ENCODE assay signal across 8 cellular contexts in the genomic region with DNA sequence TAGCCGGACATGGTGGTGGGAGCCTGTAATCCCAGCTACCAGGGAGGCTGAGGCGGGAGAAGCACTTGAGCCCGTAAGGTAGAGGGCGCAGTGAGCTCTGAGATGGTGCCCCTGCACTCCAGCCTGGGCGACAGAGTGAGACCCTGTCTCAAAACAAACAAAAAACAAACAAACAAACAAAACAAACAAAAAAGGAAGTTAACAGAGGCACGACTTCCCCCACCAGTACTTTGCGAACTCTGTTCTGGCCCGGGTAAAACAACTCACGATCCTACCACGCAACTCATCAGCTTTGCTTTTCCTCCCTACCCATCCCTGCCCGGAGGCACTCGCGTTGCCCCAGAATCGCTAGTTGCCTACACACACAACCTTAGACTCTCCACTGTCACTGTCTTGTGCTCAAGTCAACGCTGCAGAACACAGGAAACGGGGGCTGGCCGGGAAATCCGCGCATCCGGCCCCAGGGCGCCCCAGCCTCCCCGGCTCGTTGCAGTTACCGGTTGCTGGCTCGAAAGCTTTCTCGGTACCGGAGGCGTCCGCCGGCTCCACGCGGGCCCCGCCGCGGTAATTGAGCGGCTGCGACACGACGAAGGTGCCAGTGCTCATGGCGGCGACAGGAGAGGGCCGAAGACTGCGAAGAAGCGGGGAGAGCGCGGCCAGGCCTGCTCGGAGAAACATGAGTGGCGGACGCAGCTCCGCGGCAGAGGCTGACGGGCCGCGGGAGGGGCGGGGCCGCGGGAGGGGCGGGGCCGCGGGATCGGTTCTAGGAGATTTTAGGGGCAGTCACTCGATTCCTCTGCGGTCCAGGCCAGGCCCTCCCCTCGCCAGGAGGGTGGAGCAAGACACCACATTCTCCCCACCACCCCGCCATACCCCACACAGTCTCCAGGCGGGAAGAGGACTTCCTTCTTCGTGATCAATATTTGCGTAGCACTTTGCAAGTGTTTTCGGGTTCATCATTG. TPM values are rescaled to one million over a fixed set of nuclear protein-coding genes. Genes with fewer than 3 reads are reported as not detected.
DNase-seq lines count a peak whose midpoint lies in the region; ATAC-seq, FAIRE-seq and TF ChIP-seq lines count a peak whose summit lies in the region.

ALDH9A1 (minus strand) TSS at position 682 of the 962 bp plus-strand sequence; CDS start at position 678, 4 bp downstream.

- H3K27ac ChIP-seq in left ventricle myocardium inferior (replicated peaks): peak within 1 kb of the TSS; percentile 96

- peak within 1 kb of the TSS; percentile 98 for H3K4me3 Mint-ChIP-seq in T-helper 17 cell

- peaks cover 22% of the 10 kb centered on the region for H3K4me1 Mint-ChIP-seq in T-helper 17 cell

- peak within 1 kb of the TSS; percentile 79 for H3K4me3 ChIP-seq in left ventricle myocardium inferior

- H3K27me3 ChIP-seq in left ventricle myocardium inferior (ENCODE audit: low read depth): no peaks in the 10 kb centered on the region

- H3K36me3 ChIP-seq in left ventricle myocardium inferior: peaks cover 19% of the 10 kb centered on the region

- DNase-seq in NCI-H1694 treated with DMSO at 0.1 percent for 48 hours (lab: John Stamatoyannopoulos, UW) (peak; percentile 82), T-helper 17 cell (peak; percentile 73 to 84 (median 82)), amniotic stem cell (lab: John Stamatoyannopoulos, UW) (peak; percentile 31), left ventricle myocardium inferior (peak; percentile 94), pulmonary artery endothelial cell (ENCODE audit: low read depth, low spot score) (no peak), urothelium cell line (ENCODE audit: low spot score) (peak; percentile 93)

- ATAC-seq in GM18502 (IDR thresholded peaks at IDR 0.05; ENCODE audit: poor library complexity, unreplicated experiment): peak; percentile 91
- ATAC-seq in HG02943 (IDR thresholded peaks at IDR 0.05; ENCODE audit: low read depth, unreplicated experiment): peak; percentile 92
- peak; percentile 91 for ATAC-seq in T-helper 17 cell

- TF ChIP-seq CTCF in left ventricle myocardium inferior (IDR thresholded peaks at IDR 0.05; ENCODE audit: borderline replicate concordance): peak; percentile 54

- intact Hi-C loops in left ventricle myocardium inferior (cut with micrococcal nuclease): no loop called here

- H3K4me1 ChIP-seq in left ventricle myocardium inferior: peaks cover 32% of the 10 kb centered on the region

- H3K27me3 Mint-ChIP-seq in T-helper 17 cell: no peaks in the 10 kb centered on the region

- peak within 1 kb of the TSS; percentile 97 for H3K27ac Mint-ChIP-seq in T-helper 17 cell

- H3K9me3 ChIP-seq in T-helper 17 cell (ENCODE audit: control insufficient read depth, low read length, poor library complexity, severe bottlenecking) (no peaks in the 10 kb centered on the region), left ventricle myocardium inferior (replicated peaks) (no peaks in the 10 kb centered on the region)

- H3K36me3 Mint-ChIP-seq in T-helper 17 cell (ENCODE audit: low read depth): no peaks in the 10 kb centered on the region

- FAIRE-seq in urothelium cell line (lab: Jason Lieb, UNC): no peak

RNA-seq across cellular contexts. Expression of gene ALDH9A1, which starts in this region (rescaled TPM):
- total RNA-seq in T-helper 17 cell (10 to 100 TPM; 33.9 to 37.0 TPM), left ventricle myocardium inferior (63.2 TPM), pulmonary artery endothelial cell (75.6 and 79.9 TPM in 2 replicates)
